8 cellular contexts compared by ENCODE assay signal in the genomic region with DNA sequence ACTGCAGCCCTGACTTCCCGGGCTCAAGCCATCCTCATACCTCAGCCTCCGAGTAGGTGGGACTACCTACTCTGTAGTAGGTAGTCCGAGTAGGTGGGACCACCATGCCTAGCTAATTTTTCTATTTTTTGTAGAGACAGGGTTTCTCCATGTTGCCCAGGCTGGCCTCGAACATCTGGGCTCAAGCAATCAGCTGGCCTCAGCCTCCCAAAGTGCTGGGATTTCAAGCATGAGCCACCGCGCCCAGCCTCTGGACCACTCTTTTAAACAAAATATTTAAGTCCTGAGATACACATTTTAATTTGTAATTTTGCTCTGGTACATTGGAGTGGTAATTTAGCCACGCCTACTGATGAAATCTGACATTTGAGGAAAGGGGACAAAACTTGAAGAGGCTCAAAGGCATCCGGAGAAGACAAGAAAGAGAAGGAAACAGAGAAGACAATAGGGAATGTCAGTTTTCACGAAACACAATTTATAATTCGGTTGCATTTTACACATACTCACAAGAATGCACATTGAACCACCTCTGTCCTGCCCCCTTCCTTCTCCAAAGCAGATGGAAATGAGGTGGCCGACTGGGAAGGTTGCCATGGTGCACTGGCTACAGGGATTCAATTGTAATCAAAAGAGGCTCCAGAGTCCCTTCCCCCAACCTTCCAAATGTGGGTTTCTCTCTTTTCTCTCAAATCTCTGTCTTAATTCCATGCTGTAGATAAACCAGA. TPM values are rescaled to one million over a fixed set of nuclear protein-coding genes. Genes with fewer than 3 reads are reported as not detected.
DNase-seq lines count a peak whose midpoint lies in the region; ATAC-seq and TF ChIP-seq lines count a peak whose summit lies in the region.

No MANE protein-coding gene starts in this region.

- ATAC-seq in WTC11 (peak; percentile 72), sciatic nerve (no peak)
- ATAC-seq in activated naive CD4-positive, alpha-beta T cell treated with anti-CD3 and anti-CD28 coated beads, Interleukin-2, amount 50 U/mL, for 72 hours = no peak

- TF ChIP-seq CTCF in WTC11 (IDR thresholded peaks at IDR 0.05) (no peak), right atrium auricular region (IDR thresholded peaks at IDR 0.05) (no peak)

- peaks cover 26% of the 10 kb centered on the region for H3K4me1 Mint-ChIP-seq in WTC11
- peaks cover 10% of the 10 kb centered on the region for H3K4me1 Mint-ChIP-seq in activated CD4-positive, alpha-beta T cell treated with anti-CD3 and anti-CD28 coated beads, Interleukin-2, amount 10 ng/mL, durations not matched to agents 24 days and 14 days

- H3K4me3 ChIP-seq in right atrium auricular region = no peak overlapping the region

- H3K27me3 ChIP-seq in right atrium auricular region = no peaks in the 10 kb centered on the region

- POLR2A ChIA-PET in WTC11 (lab: Charles Lee) = no interaction called here

- DNase-seq in NCI-H2029 (lab: John Stamatoyannopoulos, UW) (peak; percentile 43), NCI-H2029 treated with DMSO at 0.1 percent for 48 hours (lab: John Stamatoyannopoulos, UW) (no peak), WTC11 (ENCODE audit: low spot score) (peak; percentile 24), right atrium auricular region (ENCODE audit: low spot score) (peak; percentile 56), superior temporal gyrus (ENCODE audit: extremely low spot score) (peak; percentile 91), sciatic nerve (ENCODE audit: low spot score) (no peak)
- no peak for DNase-seq in activated CD4-positive, alpha-beta T cell treated with anti-CD3 and anti-CD28 coated beads, Interleukin-2, amount 10 ng/mL, durations not matched to agents 24 days and 14 days
- no peak for DNase-seq in activated naive CD4-positive, alpha-beta T cell treated with anti-CD3 and anti-CD28 coated beads, Interleukin-2, amount 50 U/mL, for 72 hours (ENCODE audit: low spot score in 2 of 2)

- H3K36me3 Mint-ChIP-seq in WTC11 = no peaks in the 10 kb centered on the region
- no peaks in the 10 kb centered on the region for H3K36me3 Mint-ChIP-seq in activated CD4-positive, alpha-beta T cell treated with anti-CD3 and anti-CD28 coated beads, Interleukin-2, amount 10 ng/mL, durations not matched to agents 24 days and 14 days (ENCODE audit: low read depth)
- H3K36me3 Mint-ChIP-seq in activated naive CD4-positive, alpha-beta T cell treated with anti-CD3 and anti-CD28 coated beads, Interleukin-2, amount 50 U/mL, for 72 hours = no peaks in the 10 kb centered on the region

- CTCF ChIA-PET in WTC11 (lab: Charles Lee) = interaction anchor here (1.1 to 1.6 kb wide), 2 partner anchors 37 to 99 kb away, joined by 3 to 7 read pairs; no protein-coding TSS in a partner anchor

- no peak overlapping the region for H3K27ac ChIP-seq in right atrium auricular region

- peak overlapping the region; percentile 17 for H3K4me3 Mint-ChIP-seq in WTC11
- H3K4me3 Mint-ChIP-seq in activated CD4-positive, alpha-beta T cell treated with anti-CD3 and anti-CD28 coated beads, Interleukin-2, amount 10 ng/mL, durations not matched to agents 24 days and 14 days = no peak overlapping the region

- H3K9me3 Mint-ChIP-seq in WTC11 = no peaks in the 10 kb centered on the region
- H3K9me3 Mint-ChIP-seq in activated CD4-positive, alpha-beta T cell treated with anti-CD3 and anti-CD28 coated beads, Interleukin-2, amount 10 ng/mL, durations not matched to agents 24 days and 14 days = no peaks in the 10 kb centered on the region
- H3K9me3 Mint-ChIP-seq in activated naive CD4-positive, alpha-beta T cell treated with anti-CD3 and anti-CD28 coated beads, Interleukin-2, amount 50 U/mL, for 72 hours = no peaks in the 10 kb centered on the region

- intact Hi-C loops in activated CD4-positive, alpha-beta T cell treated with anti-CD3 and anti-CD28 coated beads, Interleukin-2, amount 10 ng/mL, durations not matched to agents 24 days and 14 days (cut with micrococcal nuclease) = no loop called here
- intact Hi-C loops in sciatic nerve (cut with DNase I) = no loop called here

- no peak overlapping the region for H3K27ac Mint-ChIP-seq in WTC11
- no peak overlapping the region for H3K27ac Mint-ChIP-seq in activated CD4-positive, alpha-beta T cell treated with anti-CD3 and anti-CD28 coated beads, Interleukin-2, amount 10 ng/mL, durations not matched to agents 24 days and 14 days
- no peak overlapping the region for H3K27ac Mint-ChIP-seq in activated naive CD4-positive, alpha-beta T cell treated with anti-CD3 and anti-CD28 coated beads, Interleukin-2, amount 50 U/mL, for 72 hours

- H3K9me3 ChIP-seq in right atrium auricular region = no peaks in the 10 kb centered on the region

- H3K27me3 Mint-ChIP-seq in WTC11 (ENCODE audit: low read depth) = no peaks in the 10 kb centered on the region
- H3K27me3 Mint-ChIP-seq in activated CD4-positive, alpha-beta T cell treated with anti-CD3 and anti-CD28 coated beads, Interleukin-2, amount 10 ng/mL, durations not matched to agents 24 days and 14 days = peaks cover 9% of the 10 kb centered on the region

- H3K4me1 ChIP-seq in right atrium auricular region = peaks cover 0 to 19% of the 10 kb centered on the region in 2 donors

- H3K36me3 ChIP-seq in right atrium auricular region = no peaks in the 10 kb centered on the region

TF ChIP-seq in WTC11, 78 proteins besides CTCF, POLR2A, EP300 and RAD21:
- no peak for TF ChIP-seq MXD4 (CRISPR knock-in tag; IDR thresholded peaks at IDR 0.05; ENCODE audit: borderline replicate concordance)
- no peak for TF ChIP-seq GTF2I (CRISPR knock-in tag; conservative IDR thresholded peaks at IDR 0.05)
- no peak for TF ChIP-seq ZSCAN18 (CRISPR knock-in tag; IDR thresholded peaks at IDR 0.05)
- TF ChIP-seq ZNF671 (CRISPR knock-in tag; IDR thresholded peaks at IDR 0.05) = no peak
- TF ChIP-seq HMGA2 (CRISPR knock-in tag; IDR thresholded peaks at IDR 0.05) = no peak
- TF ChIP-seq, protein P1, sequence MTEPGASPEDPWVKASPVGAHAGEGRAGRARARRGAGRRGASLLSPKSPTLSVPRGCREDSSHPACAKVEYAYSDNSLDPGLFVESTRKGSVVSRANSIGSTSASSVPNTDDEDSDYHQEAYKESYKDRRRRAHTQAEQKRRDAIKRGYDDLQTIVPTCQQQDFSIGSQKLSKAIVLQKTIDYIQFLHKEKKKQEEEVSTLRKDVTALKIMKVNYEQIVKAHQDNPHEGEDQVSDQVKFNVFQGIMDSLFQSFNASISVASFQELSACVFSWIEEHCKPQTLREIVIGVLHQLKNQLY (CRISPR knock-in tag; IDR thresholded peaks at IDR 0.05) = no peak
- TF ChIP-seq JAZF1 (CRISPR knock-in tag; IDR thresholded peaks at IDR 0.05) = no peak

RNA-seq across cellular contexts. Expression of gene TUBA1A, which starts 9.7 kb away (rescaled TPM):
- total RNA-seq in WTC11 (2021) (195 to 226 TPM (median 203 TPM) in 3 replicates), right atrium auricular region (100 to 1,000 TPM; 131 to 241 TPM), sciatic nerve (346 TPM)
- total RNA-seq in activated CD4-positive, alpha-beta T cell treated with anti-CD3 and anti-CD28 coated beads, Interleukin-2, amount 10 ng/mL, durations not matched to agents 24 days and 14 days = 45.9 and 46.8 TPM in 2 replicates
- 100 to 1,000 TPM in 1 of 2 donors, 10 to 100 TPM in 1; 37.7 to 106 TPM for total RNA-seq in activated naive CD4-positive, alpha-beta T cell treated with anti-CD3 and anti-CD28 coated beads, Interleukin-2, amount 50 U/mL, for 72 hours

Comparison
In these comparisons a context has a peak if more than half of its experiments do, and no peak if none do; other contexts are left out.
1. DNase-seq: peak in NCI-H2029 (single experiment), WTC11 (single experiment), right atrium auricular region (single experiment) and superior temporal gyrus (single experiment); none in NCI-H2029 treated with DMSO at 0.1 percent for 48 hours (single experiment), activated CD4-positive, alpha-beta T cell treated with anti-CD3 and anti-CD28 coated beads, Interleukin-2, amount 10 ng/mL, durations not matched to agents 24 days and 14 days (single experiment), activated naive CD4-positive, alpha-beta T cell treated with anti-CD3 and anti-CD28 coated beads, Interleukin-2, amount 50 U/mL, for 72 hours (0 of 2) and sciatic nerve (single experiment).